20 cellular contexts compared by ENCODE assay signal in the genomic region with DNA sequence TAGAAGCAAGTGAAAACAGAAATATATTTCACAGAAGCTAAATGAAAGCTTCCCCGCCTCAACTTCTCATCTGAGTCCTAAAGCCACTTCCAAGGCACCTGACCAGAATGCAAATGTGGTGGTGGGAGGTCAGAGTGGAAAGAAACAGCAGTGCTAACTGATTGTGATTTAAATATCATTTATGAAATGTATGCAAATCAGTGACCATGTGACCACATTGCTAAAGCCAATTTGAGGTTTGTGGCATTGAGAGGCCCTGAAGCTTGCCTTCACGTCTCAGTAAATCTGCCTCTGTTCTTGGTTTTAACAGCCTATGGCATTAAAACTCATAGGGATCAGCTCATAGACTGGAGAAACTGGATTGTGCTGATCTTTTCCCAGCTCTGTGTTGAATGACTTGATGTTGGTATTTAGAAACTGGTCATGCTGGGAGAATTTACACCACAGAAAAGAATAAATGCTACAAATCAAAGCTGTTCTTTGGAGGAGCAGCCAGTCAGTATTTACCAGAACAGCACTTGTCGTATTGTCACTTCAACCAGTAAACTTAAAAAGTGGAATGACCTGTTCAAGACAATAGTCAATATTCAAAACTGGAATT.
DNase-seq lines count a peak whose midpoint lies in the region; ATAC-seq, FAIRE-seq and TF ChIP-seq lines count a peak whose summit lies in the region.
"Had no signal": no experiment of that assay in that cellular context is flagged by ENCODE, and none has a peak within 500 bp of the region (broad histone marks: within the 10 kb centered on the region; RNA-seq: fewer than 3 reads in every experiment).

No MANE protein-coding gene starts in this region.

- no peak for TF ChIP-seq RAD21 in GM12878 (IDR thresholded peaks at IDR 0.05; ENCODE audit: insufficient read depth, low read depth, low read length)

- H3K27ac Mint-ChIP-seq in neural progenitor cell: no peak overlapping the region
- H3K27ac Mint-ChIP-seq: activated CD8-positive, alpha-beta memory T cell treated with anti-CD3 and anti-CD28 coated beads, Interleukin-2, amount 10 ng/mL, durations not matched to agents 7 days and 5 days had no signal

- 19% methylated on average over 3 of the region's 3 CpGs for WGBS in GM12878 (ENCODE audit: insufficient coverage, insufficient replicate concordance, low lambda C conversion rate, missing lambda C conversion rate)
- WGBS in prostate gland: 75% methylated on average over 3 of the region's 3 CpGs

- CTCF ChIA-PET in GM12878 (lab: Yijun Ruan, JAX): interaction anchor here (0.8 kb wide), 1 partner anchor 11 kb away, joined by 3 read pairs; no protein-coding TSS in a partner anchor

- H3K27me3 ChIP-seq in GM12878 (replicated peaks in 1 of 2; ENCODE audit: control insufficient read depth in 2 of 2, insufficient read depth in 2 of 2, low read length in 1 of 2) (no peaks in the 10 kb centered on the region), neural progenitor cell (no peaks in the 10 kb centered on the region), prostate gland (replicated peaks; ENCODE audit: insufficient read depth) (no peaks in the 10 kb centered on the region)
- H3K27me3 ChIP-seq: sigmoid colon had no signal

- H3K36me3 ChIP-seq in GM12878 (ENCODE audit: control insufficient read depth in 2 of 2, insufficient read depth in 2 of 2, low read length in 1 of 2): no peaks in the 10 kb centered on the region
- no peaks in the 10 kb centered on the region for H3K36me3 ChIP-seq in neural progenitor cell
- no peaks in the 10 kb centered on the region for H3K36me3 ChIP-seq in prostate gland
- H3K36me3 ChIP-seq: sigmoid colon had no signal

- intact Hi-C loops in GM12878 (cut with micrococcal nuclease; ENCODE audit: unreplicated experiment): loop anchor here (5.0 kb wide), 1 partner anchor 482 kb away; a partner anchor contains a TSS
- intact Hi-C loops in prostate gland (cut with DNase I): no loop called here

- DNase-seq in AG20443 (ENCODE audit: low spot score) (peak; percentile 36), GM12878 (ENCODE audit: low read depth, low spot score) (no peak), neural progenitor cell (ENCODE audit: low spot score) (no peak), prostate gland (ENCODE audit: low spot score) (no peak)
- DNase-seq: activated CD8-positive, alpha-beta memory T cell treated with anti-CD3 and anti-CD28 coated beads, Interleukin-2, amount 10 ng/mL, durations not matched to agents 7 days and 5 days; activated effector memory CD4-positive, alpha-beta T cell treated with Interleukin-2 at 50 U/mL for 16 hours; amygdala; cerebellar nuclear complex; effector memory CD4-positive, alpha-beta T cell; GF-D8; NCI-H2227 treated with DMSO at 0.1 percent for 48 hours; nucleus accumbens; sigmoid colon; stimulated activated CD4-positive, alpha-beta T cell treated with anti-CD3 and anti-CD28 coated beads, Interleukin-1b, Interleukin-23, amount 100 ng/mL, for 48 hours; substantia nigra had no signal

- POLR2A ChIA-PET in GM12878 (lab: Charles Lee): no interaction called here

- no peak overlapping the region for H3K4me2 ChIP-seq in GM12878 (ENCODE audit: control insufficient read depth, insufficient read depth)
- H3K4me2 ChIP-seq in neural progenitor cell: no peak overlapping the region

- no peaks in the 10 kb centered on the region for H4K20me1 ChIP-seq in GM12878 (ENCODE audit: control insufficient read depth, insufficient read depth)
- H4K20me1 ChIP-seq in neural progenitor cell (ENCODE audit: low read depth): no peaks in the 10 kb centered on the region

- no peak for TF ChIP-seq EP300 in GM12878 (IDR thresholded peaks at IDR 0.05; ENCODE audit: borderline replicate concordance in 1 of 2, control insufficient read depth in 1 of 2, low read depth in 2 of 2, low read length in 2 of 2)

- H2AFZ ChIP-seq in GM12878 (ENCODE audit: control insufficient read depth, low read depth, low read length) (no peak overlapping the region), neural progenitor cell (replicated peaks) (no peak overlapping the region)

- H3K9ac ChIP-seq in GM12878 (ENCODE audit: control insufficient read depth, insufficient read depth, low read length): no peak overlapping the region
- no peak overlapping the region for H3K9ac ChIP-seq in neural progenitor cell

- no peaks in the 10 kb centered on the region for H3K27me3 Mint-ChIP-seq in neural progenitor cell (ENCODE audit: insufficient read depth, low read depth)
- H3K27me3 Mint-ChIP-seq: activated CD8-positive, alpha-beta memory T cell treated with anti-CD3 and anti-CD28 coated beads, Interleukin-2, amount 10 ng/mL, durations not matched to agents 7 days and 5 days had no signal

- H3K79me2 ChIP-seq in GM12878 (ENCODE audit: control insufficient read depth, insufficient read depth, low read length): no peaks in the 10 kb centered on the region
- no peaks in the 10 kb centered on the region for H3K79me2 ChIP-seq in neural progenitor cell (ENCODE audit: low read depth)

- in situ Hi-C loops in GM12878 (cut with MboI): no loop called here

- H3K27ac ChIP-seq in GM12878 (ENCODE audit: control insufficient read depth, insufficient read depth): no peak overlapping the region
- no peak overlapping the region for H3K27ac ChIP-seq in neural progenitor cell
- H3K27ac ChIP-seq in prostate gland: no peak overlapping the region
- H3K27ac ChIP-seq: sigmoid colon, VCaP had no signal

- TF ChIP-seq CTCF in GM12878 (IDR thresholded peaks at IDR 0.05 in 2 of 3, conservative IDR thresholded peaks at IDR 0.05 in 1 of 3; ENCODE audit: control insufficient read depth in 2 of 3, extremely low read depth in 1 of 3, insufficient read depth in 1 of 3, low read depth in 3 of 3, low read length in 3 of 3) (no peak), neural progenitor cell (IDR thresholded peaks at IDR 0.05) (no peak), prostate gland (IDR thresholded peaks at IDR 0.05) (no peak)

- H3K36me3 Mint-ChIP-seq in neural progenitor cell: no peaks in the 10 kb centered on the region
- H3K36me3 Mint-ChIP-seq: activated CD8-positive, alpha-beta memory T cell treated with anti-CD3 and anti-CD28 coated beads, Interleukin-2, amount 10 ng/mL, durations not matched to agents 7 days and 5 days had no signal

- H3K4me3 ChIP-seq in GM12878: no peak overlapping the region
- no peak overlapping the region for H3K4me3 ChIP-seq in neural progenitor cell
- H3K4me3 ChIP-seq in prostate gland: no peak overlapping the region
- H3K4me3 ChIP-seq: sigmoid colon had no signal

- BruUV-seq in GM12878 (replicated peaks; lab: Mats Ljungman, UMichigan): no TSS peak

- no peaks in the 10 kb centered on the region for H3F3A ChIP-seq in neural progenitor cell (ENCODE audit: low read depth)

- no peaks in the 10 kb centered on the region for H3K4me1 Mint-ChIP-seq in neural progenitor cell
- H3K4me1 Mint-ChIP-seq: activated CD8-positive, alpha-beta memory T cell treated with anti-CD3 and anti-CD28 coated beads, Interleukin-2, amount 10 ng/mL, durations not matched to agents 7 days and 5 days had no signal

- peak; percentile 41 for ATAC-seq in GM21423 (IDR thresholded peaks at IDR 0.05; ENCODE audit: unreplicated experiment)
- ATAC-seq in HG03457 (IDR thresholded peaks at IDR 0.05; ENCODE audit: unreplicated experiment): peak; percentile 79
- ATAC-seq in GM12878: peak; percentile 65
- no peak for ATAC-seq in GM19351 (IDR thresholded peaks at IDR 0.05; ENCODE audit: unreplicated experiment)
- ATAC-seq in HG02973 (IDR thresholded peaks at IDR 0.05; ENCODE audit: unreplicated experiment): no peak
- ATAC-seq: activated CD8-positive, alpha-beta memory T cell treated with anti-CD3 and anti-CD28 coated beads, Interleukin-2, amount 10 ng/mL, durations not matched to agents 7 days and 5 days had no signal

- SMC1A ChIA-PET in GM12878 (lab: Charles Lee; ENCODE audit: uncharacterized antibody, unreplicated experiment): interaction anchor here (1.3 kb wide), 1 partner anchor 10 kb away, joined by 3 read pairs; no protein-coding TSS in a partner anchor

- H3K9me3 Mint-ChIP-seq in neural progenitor cell: no peaks in the 10 kb centered on the region

- TF ChIP-seq POLR2A in GM12878 (IDR thresholded peaks at IDR 0.05; ENCODE audit: low read depth, low read length) (no peak), prostate gland (IDR thresholded peaks at IDR 0.05) (no peak)

- RAD21 ChIA-PET in GM12878 (lab: Charles Lee; ENCODE audit: unreplicated experiment): no interaction called here

- no peak overlapping the region for H3K4me3 Mint-ChIP-seq in neural progenitor cell
- H3K4me3 Mint-ChIP-seq: activated CD8-positive, alpha-beta memory T cell treated with anti-CD3 and anti-CD28 coated beads, Interleukin-2, amount 10 ng/mL, durations not matched to agents 7 days and 5 days had no signal

- H3K4me1 ChIP-seq in GM12878 (ENCODE audit: control insufficient read depth, insufficient read depth, low read length) (no peaks in the 10 kb centered on the region), neural progenitor cell (no peaks in the 10 kb centered on the region), prostate gland (replicated peaks) (no peaks in the 10 kb centered on the region)
- H3K4me1 ChIP-seq: sigmoid colon had no signal

- H3K9me3 ChIP-seq in GM12878 (replicated peaks; ENCODE audit: control insufficient read depth, insufficient read depth, low read length): no peaks in the 10 kb centered on the region; the same call in 2 of the 3 replicates
- H3K9me3 ChIP-seq in neural progenitor cell (ENCODE audit: low read depth): no peaks in the 10 kb centered on the region
- no peaks in the 10 kb centered on the region for H3K9me3 ChIP-seq in prostate gland
- H3K9me3 ChIP-seq: sigmoid colon had no signal

- FAIRE-seq in GM12878 (lab: Jason Lieb, UNC): no peak

TF ChIP-seq in GM12878, 131 proteins besides CTCF, POLR2A, EP300 and RAD21:
- 0 out of 3 replicates have a peak, but pooled peaks have one; percentile 50 for TF ChIP-seq POU2F2 (IDR thresholded peaks at IDR 0.05; ENCODE audit: borderline replicate concordance, low read depth, low read length)
- TF ChIP-seq ZNF217 (IDR thresholded peaks at IDR 0.05): no peak
- peak; percentile 56 for TF ChIP-seq RUNX3 (IDR thresholded peaks at IDR 0.05; ENCODE audit: low read length)
- TF ChIP-seq BCL11A (IDR thresholded peaks at IDR 0.05; ENCODE audit: low read depth, low read length): 0 out of 2 replicates have a peak, but pooled peaks have one; percentile 17
- no peak for TF ChIP-seq MTA3 (IDR thresholded peaks at IDR 0.05; ENCODE audit: borderline replicate concordance, low read length)

Comparison
In these comparisons a context has a peak if more than half of its experiments do, and no peak if none do; other contexts are left out.
1. ATAC-seq: peak in GM21423 (single experiment), HG03457 (single experiment) and GM12878 (single experiment); none in GM19351 (single experiment) and HG02973 (single experiment).